ENCODE assay signal across 7 cellular contexts in the genomic region with DNA sequence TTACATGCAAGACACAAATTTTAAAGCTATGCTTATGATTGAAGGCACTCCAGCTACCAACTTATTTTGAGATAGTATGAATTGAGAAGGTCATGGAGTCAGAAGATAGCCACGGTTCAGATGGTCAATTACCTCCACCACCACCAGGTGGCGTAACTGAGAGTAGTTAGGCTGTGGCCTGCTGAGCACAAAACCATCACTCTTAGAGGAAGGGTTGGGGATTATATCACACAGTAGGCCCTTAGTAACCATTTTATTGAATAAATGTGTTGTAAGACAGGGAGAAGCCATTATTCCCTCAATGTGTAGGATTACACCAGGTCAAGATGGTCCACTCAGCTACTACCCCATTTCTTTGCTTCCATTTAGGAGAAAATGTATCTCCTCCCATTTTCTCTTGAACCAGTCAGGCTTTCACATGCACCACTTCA. TPM values are rescaled to one million over a fixed set of nuclear protein-coding genes. Genes with fewer than 3 reads are reported as not detected.
A peak's percentile ranks its signal among the peaks of the same experiment; 100 is the strongest.
DNase-seq lines count a peak whose midpoint lies in the region; TF ChIP-seq lines count a peak whose summit lies in the region.

No MANE protein-coding gene starts in this region.

- no TSS peak for BruUV-seq in mammary epithelial cell (replicated peaks; lab: Mats Ljungman, UMichigan)

- no peaks in the 10 kb centered on the region for H3K79me2 ChIP-seq in mammary epithelial cell (ENCODE audit: insufficient read depth, low read length)

- H3K4me1 ChIP-seq in mammary epithelial cell (ENCODE audit: insufficient read depth, low read length) = no peaks in the 10 kb centered on the region

- H3K4me2 ChIP-seq in mammary epithelial cell (ENCODE audit: insufficient read depth, low read depth, low read length) = no peak overlapping the region

- 0% methylated on average over 1 of the region's 2 CpGs for WGBS in mammary epithelial cell (ENCODE audit: low coverage, missing lambda C conversion rate)

- H3K27ac ChIP-seq in VCaP (no peak overlapping the region), mammary epithelial cell (ENCODE audit: insufficient read depth, low read depth, low read length) (no peak overlapping the region)

- intact Hi-C loops in mammary epithelial cell (cut with micrococcal nuclease) = loop anchor here (1.0 to 10.0 kb wide), 2 partner anchors 148 to 267 kb away; a partner anchor contains a TSS

- dilution Hi-C loops in mammary epithelial cell (cut with HindIII; ENCODE audit: low sequenced_read_pairs) = no loop called here

- no peaks in the 10 kb centered on the region for H3K27me3 ChIP-seq in mammary epithelial cell (ENCODE audit: insufficient read depth, low read length)

- H4K20me1 ChIP-seq in mammary epithelial cell (ENCODE audit: insufficient read depth, low read length) = no peaks in the 10 kb centered on the region

- CTCF ChIA-PET in mammary epithelial cell (lab: Charles Lee; ENCODE audit: low non-redundant PET) = no interaction called here

- H3K9ac ChIP-seq in mammary epithelial cell (ENCODE audit: insufficient read depth, low read length) = no peak overlapping the region

- in situ Hi-C loops in mammary epithelial cell (cut with MboI; ENCODE audit: low sequenced_read_pairs in 2 of 2) = no loop called here

- DNase-seq in HFF-Myc (ENCODE audit: extremely low read depth, low read depth) (peak; percentile 33), NCI-H1105 treated with DMSO at 0.1 percent for 48 hours (lab: John Stamatoyannopoulos, UW) (peak; percentile 30), mammary epithelial cell (peak; percentile 45), left kidney (ENCODE audit: low read depth, low spot score) (peak; percentile 72)
- peak; percentile 47 to 74 (median 64) for DNase-seq in stimulated activated CD4-positive, alpha-beta T cell treated with anti-CD3 and anti-CD28 coated beads, TNF-alpha, amount 100 ng/mL, for 48 hours (ENCODE audit: low read depth in 3 of 3)

- H2AFZ ChIP-seq in mammary epithelial cell (ENCODE audit: low read depth, low read length) = no peak overlapping the region

- no peaks in the 10 kb centered on the region for H3K9me3 ChIP-seq in mammary epithelial cell (replicated peaks; ENCODE audit: insufficient read depth, low read length)

- H3K4me3 ChIP-seq in HFF-Myc (replicated peaks; ENCODE audit: low read depth, low read length) (no peak overlapping the region), mammary epithelial cell (replicated peaks in 1 of 3; ENCODE audit: insufficient read depth in 1 of 3, low read depth in 2 of 3, low read length in 3 of 3) (no peak overlapping the region)

- peak; percentile 76 for TF ChIP-seq CTCF in GM12874 (IDR thresholded peaks at IDR 0.05; ENCODE audit: insufficient read depth, low read depth, low read length)
- TF ChIP-seq CTCF in HFF-Myc (IDR thresholded peaks at IDR 0.05; ENCODE audit: low read depth, low read length, missing control alignments) = peak; percentile 86
- peak; percentile 87 for TF ChIP-seq CTCF in VCaP (conservative IDR thresholded peaks at IDR 0.05)
- peak; percentile 83 to 88 for TF ChIP-seq CTCF in mammary epithelial cell (conservative IDR thresholded peaks at IDR 0.05 in 1 of 2, IDR thresholded peaks at IDR 0.05 in 1 of 2; ENCODE audit: extremely low read depth in 1 of 2, insufficient read depth in 1 of 2, low read depth in 1 of 2, low read length in 2 of 2)

- H3K36me3 ChIP-seq in mammary epithelial cell (ENCODE audit: insufficient read depth, low read length) = peaks cover 7% of the 10 kb centered on the region

RNA-seq across cellular contexts. Expression of a gene that starts 18.8 kb away (rescaled TPM):
- under 1 TPM; 0.16 to 0.17 TPM for total RNA-seq in mammary epithelial cell
- polyA plus RNA-seq in mammary epithelial cell = 0.14 TPM
- not detected for polyA minus RNA-seq in mammary epithelial cell

RNA-seq across cellular contexts. Expression of a gene that starts 45.4 kb away (rescaled TPM):
- 10 to 100 TPM; 27.2 to 31.1 TPM for total RNA-seq in mammary epithelial cell
- 12.8 TPM for polyA plus RNA-seq in mammary epithelial cell
- polyA minus RNA-seq in mammary epithelial cell = 16.3 TPM

RNA-seq across cellular contexts. Expression of a gene that starts 49.0 kb away (rescaled TPM):
- 1 to 10 TPM; 5.9 to 6.2 TPM for total RNA-seq in mammary epithelial cell
- polyA plus RNA-seq in mammary epithelial cell = 1.7 TPM
- polyA minus RNA-seq in mammary epithelial cell = not detected

RNA-seq across cellular contexts. Expression of a gene that starts 55.9 kb away (rescaled TPM):
- 10 to 100 TPM; 22.8 to 49.6 TPM for total RNA-seq in mammary epithelial cell
- 29.3 TPM for polyA plus RNA-seq in mammary epithelial cell
- polyA minus RNA-seq in mammary epithelial cell = 40.7 TPM
